10 cellular contexts compared by ENCODE assay signal in the genomic region with DNA sequence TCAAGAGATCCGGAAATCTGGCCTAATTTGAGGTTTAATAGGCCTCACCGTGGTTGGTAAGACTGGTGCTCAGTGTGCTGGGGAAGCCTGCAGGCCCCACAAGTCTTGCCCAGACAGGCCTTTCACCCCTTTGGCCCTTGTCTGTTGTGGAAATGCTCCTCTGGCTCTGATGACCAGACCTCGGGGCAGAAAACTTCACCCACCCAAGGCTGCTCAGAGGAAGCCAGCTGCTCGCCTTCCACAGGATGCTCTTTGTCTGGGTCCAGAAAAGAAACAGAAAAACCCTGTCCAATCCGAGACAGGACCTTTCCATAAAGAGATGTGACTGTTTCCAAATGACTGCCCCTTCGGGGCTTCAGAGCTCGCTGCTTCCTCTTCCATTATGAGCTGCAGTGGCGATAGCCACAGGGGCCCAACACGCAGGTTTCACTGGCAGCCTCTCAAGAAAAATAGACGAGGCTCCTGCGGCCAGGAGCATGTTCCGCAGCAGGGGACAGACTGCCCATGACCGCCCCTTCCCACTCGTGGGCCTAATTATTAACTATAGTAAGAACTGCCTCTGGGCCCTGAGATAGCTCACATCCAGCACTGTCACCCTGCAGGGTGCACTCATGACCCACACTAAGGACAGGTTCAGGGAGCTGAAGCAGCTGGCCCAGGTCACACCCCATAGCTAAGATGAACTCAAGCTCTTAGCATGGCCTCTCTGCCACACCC.
DNase-seq lines count a peak whose midpoint lies in the region; ATAC-seq and TF ChIP-seq lines count a peak whose summit lies in the region.
"Had no signal": no experiment of that assay in that cellular context is flagged by ENCODE, and none has a peak within 500 bp of the region (broad histone marks: within the 10 kb centered on the region; RNA-seq: fewer than 3 reads in every experiment).

No MANE protein-coding gene starts in this region.

- ATAC-seq in GM19395 (IDR thresholded peaks at IDR 0.05; ENCODE audit: unreplicated experiment) (peak; percentile 70), HG03097 (IDR thresholded peaks at IDR 0.05; ENCODE audit: low FRiP score, unreplicated experiment) (peak; percentile 50)

- peaks cover 38% of the 10 kb centered on the region for H3K4me1 ChIP-seq in DOHH2 (ENCODE audit: control insufficient read depth, low read length)

- H4K20me1 ChIP-seq in DOHH2 (ENCODE audit: control insufficient read depth, insufficient read depth, low read depth, low read length): no peaks in the 10 kb centered on the region

- no peaks in the 10 kb centered on the region for H3K27me3 ChIP-seq in DOHH2 (ENCODE audit: control insufficient read depth, low read length)

- peaks cover 11% of the 10 kb centered on the region; the same call in 1 of the 2 replicates for H3K36me3 ChIP-seq in DOHH2 (ENCODE audit: control insufficient read depth, low read length)

- DNase-seq in erythroblast (lab: John Stamatoyannopoulos, UW): peak; percentile 65 to 75
- DNase-seq in Kasumi-1 (lab: John Stamatoyannopoulos, UW): no peak
- DNase-seq in Ammon's horn (ENCODE audit: low spot score): no peak
- DNase-seq in T-helper 9 cell: no peak
- no peak for DNase-seq in NCI-H2029 treated with DMSO at 0.1 percent for 48 hours (lab: John Stamatoyannopoulos, UW)
- DNase-seq: HFFc6, NCI-H748 treated with DMSO at 0.1 percent for 48 hours had no signal

- no peaks in the 10 kb centered on the region for H3K79me2 ChIP-seq in DOHH2 (ENCODE audit: control insufficient read depth, low read length)

- TF ChIP-seq POLR2A in erythroblast (IDR thresholded peaks at IDR 0.05; ENCODE audit: low read length): no peak

- peak overlapping the region; percentile 32 for H3K4me3 ChIP-seq in DOHH2 (ENCODE audit: low read length)

- peaks cover 14% of the 10 kb centered on the region; the same call in 1 of the 2 replicates for H3F3A ChIP-seq in DOHH2 (ENCODE audit: control insufficient read depth, insufficient read depth)

- H3K27ac ChIP-seq in DOHH2 (ENCODE audit: low read depth, low read length): peak overlapping the region; percentile 63

- H3K9me3 ChIP-seq in DOHH2 (ENCODE audit: control insufficient read depth, insufficient read depth, low read length): no peaks in the 10 kb centered on the region

- no peak for TF ChIP-seq CTCF in DOHH2 (IDR thresholded peaks at IDR 0.05; ENCODE audit: low read depth, low read length, poor library complexity, severe bottlenecking)

- H3K4me2 ChIP-seq in DOHH2 (ENCODE audit: low read length): peak overlapping the region; percentile 65

- no peaks in the 10 kb centered on the region for H3K9me2 ChIP-seq in DOHH2 (replicated peaks; ENCODE audit: control insufficient read depth, low read length)

Comparison
In these comparisons a context has a peak if more than half of its experiments do, and no peak if none do; other contexts are left out.
1. DNase-seq: peak in erythroblast (2 of 2); none in Kasumi-1 (0 of 2), Ammon's horn (single experiment), T-helper 9 cell (single experiment) and NCI-H2029 treated with DMSO at 0.1 percent for 48 hours (single experiment).